25 cellular contexts compared by ENCODE assay signal in the genomic region with DNA sequence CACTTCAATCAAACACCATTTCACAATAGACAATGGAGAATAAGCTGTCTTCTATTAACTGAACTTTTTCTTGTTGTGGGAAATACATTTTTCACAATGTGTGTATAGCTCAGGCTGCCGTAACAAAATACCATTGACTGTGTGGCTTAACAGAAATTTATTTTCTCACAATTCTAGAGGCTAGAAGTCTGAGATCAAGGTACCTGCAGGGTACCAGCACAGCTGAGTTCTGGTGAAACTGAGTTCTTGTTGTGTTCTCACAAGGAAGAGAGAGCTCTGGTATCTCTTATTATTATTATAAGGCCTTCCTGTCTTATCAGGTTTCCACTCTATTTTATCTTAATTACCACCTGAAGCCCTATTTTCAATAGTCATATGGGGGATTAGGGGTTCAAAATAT.
"Had no signal": no experiment of that assay in that cellular context is flagged by ENCODE, and none has a peak within 500 bp of the region (broad histone marks: within the 10 kb centered on the region; RNA-seq: fewer than 3 reads in every experiment).

No MANE protein-coding gene starts in this region.

- DNase-seq: stimulated activated CD4-positive, alpha-beta T cell treated with anti-CD3 and anti-CD28 coated beads, Interleukin-2, amount 100 ng/mL, for 48 hours; stimulated activated CD4-positive, alpha-beta T cell treated with anti-CD3 and anti-CD28 coated beads, Interleukin-4, amount 100 ng/mL, for 1 hour; stimulated activated CD4-positive, alpha-beta T cell treated with anti-CD3 and anti-CD28 coated beads, Interleukin-4, amount 100 ng/mL, for 24 hours; stimulated activated CD4-positive, alpha-beta T cell treated with anti-CD3 and anti-CD28 coated beads, Interleukin-4, amount 100 ng/mL, for 4 hours; stimulated activated CD8-positive, alpha-beta memory T cell treated with anti-CD3 and anti-CD28 coated beads, Interleukin-4, amount 100 ng/mL, for 48 hours; stimulated activated naive B cell treated with anti-CD40 and anti-IgM and Interleukin-4, amounts not matched to agents 10 μg/mL and 1 μg/mL and 100 μg/mL, for 72 hours; stimulated activated naive CD4-positive, alpha-beta T cell; stimulated activated naive CD4-positive, alpha-beta T cell treated with Interleukin-2 at 50 U/mL for 16 hours; stimulated activated naive CD8-positive, alpha-beta T cell treated with anti-CD3 and anti-CD28 coated beads, Interleukin-15, amount 100 ng/mL, for 72 hours; stimulated activated naive CD8-positive, alpha-beta T cell treated with anti-CD3 and anti-CD28 coated beads, Interleukin-15, Interleukin-2, amounts not matched to agents 100 U/mL and 50 U/mL, for 24 hours; stomach; substantia nigra; testis; thyroid gland; tibial artery; transverse colon; upper lobe of left lung; upper lobe of right lung; uterus had no signal

- H3K9me3 ChIP-seq: stomach, suprapubic skin, testis, thoracic aorta, thyroid gland, tibial artery, tibial nerve, transverse colon, upper lobe of left lung, upper lobe of right lung, uterus, vagina had no signal

- H3K36me3 ChIP-seq: uterus had no signal

- ATAC-seq: stimulated activated effector memory CD8-positive, alpha-beta T cell treated with anti-CD3 and anti-CD28 coated beads, Interleukin-12 subunit alpha, Interleukin-12 subunit beta, amount 100 ng/mL, for 72 hours; stimulated activated memory B cell treated with anti-CD40 and anti-IgM and Interleukin-4, amounts not matched to agents 10 μg/mL and 1 μg/mL and 100 μg/mL, for 72 hours; stimulated activated naive B cell treated with anti-CD40 and anti-IgM and Interleukin-4, amounts not matched to agents 10 μg/mL and 1 μg/mL and 100 μg/mL, for 72 hours; stimulated activated naive CD8-positive, alpha-beta T cell treated with anti-CD3 and anti-CD28 coated beads, Interleukin-15, amount 100 ng/mL, for 72 hours; stimulated activated naive CD8-positive, alpha-beta T cell treated with anti-CD3 and anti-CD28 coated beads, Interleukin-15, Interleukin-2, amounts not matched to agents 100 U/mL and 50 U/mL, for 24 hours; upper lobe of right lung had no signal

- H3K27me3 ChIP-seq: stomach, suprapubic skin, testis, thyroid gland, tibial artery, tibial nerve, transverse colon, upper lobe of left lung, upper lobe of right lung, uterus, vagina had no signal

- H3K4me3 ChIP-seq: stomach, suprapubic skin, testis, thoracic aorta, thyroid gland, tibial artery, tibial nerve, transverse colon, upper lobe of left lung, upper lobe of right lung, uterus, vagina had no signal

- H3K27ac ChIP-seq: stomach, suprapubic skin, testis, thoracic aorta, thyroid gland, tibial artery, tibial nerve, transverse colon, upper lobe of left lung, upper lobe of right lung, uterus, vagina had no signal

- H3K4me1 ChIP-seq: stomach, testis, thyroid gland, tibial artery, tibial nerve, transverse colon, upper lobe of left lung, upper lobe of right lung, uterus had no signal
